In the genomic region with DNA sequence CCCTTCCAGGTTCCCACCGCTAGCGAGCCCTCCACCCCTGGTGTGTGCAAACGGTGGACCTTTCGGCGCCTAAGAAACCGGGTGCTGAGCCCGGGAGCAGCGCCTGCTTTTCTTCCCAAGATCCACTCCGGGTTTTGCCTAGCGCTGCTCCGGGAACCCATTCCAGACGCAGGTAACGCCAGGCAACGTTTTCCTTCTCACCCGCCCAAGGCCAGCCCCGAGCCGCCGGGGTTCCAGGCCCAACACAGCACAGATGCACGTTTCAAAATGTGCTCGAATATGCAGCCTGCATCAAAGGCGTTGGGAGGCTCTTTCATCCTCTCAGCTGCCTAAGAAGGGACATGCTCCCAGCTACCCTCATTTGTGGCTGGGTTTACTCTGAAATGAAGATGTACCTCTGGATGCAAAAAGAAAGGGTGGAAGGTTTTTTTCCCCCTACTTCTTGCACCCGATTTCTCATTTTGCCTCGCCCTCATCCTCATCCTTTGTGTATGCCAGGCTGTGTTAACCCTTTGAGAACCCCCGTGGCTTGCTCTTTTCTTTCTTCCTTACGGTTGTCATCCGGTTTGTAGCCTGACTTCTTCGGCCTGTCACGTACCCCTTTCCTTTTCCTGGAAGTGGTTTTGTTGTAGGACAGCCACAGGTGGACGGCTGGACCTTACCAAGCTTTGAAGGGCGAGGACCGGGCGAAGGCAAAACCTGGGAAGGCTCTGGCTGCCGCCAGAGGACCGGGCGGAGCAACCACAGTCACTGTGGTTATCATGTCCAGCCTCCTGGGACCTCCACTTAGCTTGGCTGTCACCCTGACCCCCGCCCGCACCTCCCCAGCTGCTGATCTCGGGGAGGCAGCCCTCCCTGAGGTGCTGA, we compare ENCODE assay signal across 8 cellular contexts.
DNase-seq lines count a peak whose midpoint lies in the region; ATAC-seq and TF ChIP-seq lines count a peak whose summit lies in the region.

No MANE protein-coding gene starts in this region.

- under 1% methylated on average over 38 of the region's 38 CpGs for WGBS in right cardiac atrium
- 1% methylated on average over 38 of the region's 38 CpGs for WGBS in psoas muscle, 3 donors

- intact Hi-C loops in right cardiac atrium (cut with DNase I) (no loop called here), psoas muscle (cut with DNase I) (loop anchor here in 1 of 2 donors (5.0 to 10.0 kb wide), 2 partner anchors 35 to 87 kb away; no protein-coding TSS in a partner anchor)

- H3K4me1 ChIP-seq in right cardiac atrium (ENCODE audit: control insufficient read depth, insufficient read depth, low read length): no peaks in the 10 kb centered on the region
- H3K4me1 ChIP-seq in psoas muscle: no peaks in the 10 kb centered on the region

- ATAC-seq in HG02610 (IDR thresholded peaks at IDR 0.05; ENCODE audit: unreplicated experiment) (peak; percentile 91), SK-N-SH treated with all-trans-retinoic acid at 6 μM for 48 hours (peak; percentile 97), right cardiac atrium (peak; percentile 95), psoas muscle (peak; percentile 88 to 97 (median 95))

- H3K9me3 ChIP-seq in right cardiac atrium (ENCODE audit: control insufficient read depth, low read length) (no peaks in the 10 kb centered on the region), psoas muscle (no peaks in the 10 kb centered on the region)

- TF ChIP-seq CTCF in GM10266 (IDR thresholded peaks at IDR 0.05; ENCODE audit: control insufficient read depth, insufficient read depth, low read depth, missing control alignments): no peak
- no peak for TF ChIP-seq CTCF in psoas muscle (IDR thresholded peaks at IDR 0.05)

- no peaks in the 10 kb centered on the region for H3K27me3 ChIP-seq in right cardiac atrium (ENCODE audit: control insufficient read depth, insufficient read depth)
- no peaks in the 10 kb centered on the region for H3K27me3 ChIP-seq in psoas muscle (ENCODE audit: insufficient read depth in 3 of 3, low read length in 2 of 3)

- peak; percentile 55 for DNase-seq in GM10266 (ENCODE audit: extremely low spot score)
- peak; percentile 69 for DNase-seq in NCI-H1048 (lab: John Stamatoyannopoulos, UW)
- DNase-seq in anterior cingulate cortex (lab: John Stamatoyannopoulos, UW): peak in 57 of 58 donors; percentile 13 to 93 (median 81)
- DNase-seq in right cardiac atrium: peak; percentile 76 to 92 (median 90)
- peak; percentile 76 to 83 for DNase-seq in psoas muscle
- DNase-seq in mesenteric fat pad (ENCODE audit: low spot score): no peak

- no peaks in the 10 kb centered on the region for H3K36me3 ChIP-seq in psoas muscle (ENCODE audit: insufficient read depth in 1 of 2, low read depth in 1 of 2)

- H3K27ac ChIP-seq in right cardiac atrium (ENCODE audit: low read length) (peak overlapping the region; percentile 31), psoas muscle (peak overlapping the region; percentile 56)

- peak overlapping the region; percentile 64 for H3K4me3 ChIP-seq in right cardiac atrium (ENCODE audit: low read length)
- H3K4me3 ChIP-seq in psoas muscle: peak overlapping the region; percentile 69

TF ChIP-seq in SK-N-SH treated with all-trans-retinoic acid at 6 μM for 48 hours, 23 proteins besides CTCF, POLR2A, EP300 and RAD21:
- TF ChIP-seq TCF4 (CRISPR knock-in tag; IDR thresholded peaks at IDR 0.05; ENCODE audit: borderline replicate concordance) (no peak), ESRRG (CRISPR knock-in tag; IDR thresholded peaks at IDR 0.05) (no peak), CSDC2 (CRISPR knock-in tag; IDR thresholded peaks at IDR 0.05) (peak; percentile 55; the same call in 1 of the 2 replicates), RARB (CRISPR knock-in tag; IDR thresholded peaks at IDR 0.05) (0 out of 2 replicates have a peak, but pooled peaks have one; percentile 18), PPARA (CRISPR knock-in tag; IDR thresholded peaks at IDR 0.05; ENCODE audit: borderline replicate concordance) (no peak), PATZ1 (CRISPR knock-in tag; IDR thresholded peaks at IDR 0.05; ENCODE audit: borderline replicate concordance) (no peak)
- TF ChIP-seq, protein P1, sequence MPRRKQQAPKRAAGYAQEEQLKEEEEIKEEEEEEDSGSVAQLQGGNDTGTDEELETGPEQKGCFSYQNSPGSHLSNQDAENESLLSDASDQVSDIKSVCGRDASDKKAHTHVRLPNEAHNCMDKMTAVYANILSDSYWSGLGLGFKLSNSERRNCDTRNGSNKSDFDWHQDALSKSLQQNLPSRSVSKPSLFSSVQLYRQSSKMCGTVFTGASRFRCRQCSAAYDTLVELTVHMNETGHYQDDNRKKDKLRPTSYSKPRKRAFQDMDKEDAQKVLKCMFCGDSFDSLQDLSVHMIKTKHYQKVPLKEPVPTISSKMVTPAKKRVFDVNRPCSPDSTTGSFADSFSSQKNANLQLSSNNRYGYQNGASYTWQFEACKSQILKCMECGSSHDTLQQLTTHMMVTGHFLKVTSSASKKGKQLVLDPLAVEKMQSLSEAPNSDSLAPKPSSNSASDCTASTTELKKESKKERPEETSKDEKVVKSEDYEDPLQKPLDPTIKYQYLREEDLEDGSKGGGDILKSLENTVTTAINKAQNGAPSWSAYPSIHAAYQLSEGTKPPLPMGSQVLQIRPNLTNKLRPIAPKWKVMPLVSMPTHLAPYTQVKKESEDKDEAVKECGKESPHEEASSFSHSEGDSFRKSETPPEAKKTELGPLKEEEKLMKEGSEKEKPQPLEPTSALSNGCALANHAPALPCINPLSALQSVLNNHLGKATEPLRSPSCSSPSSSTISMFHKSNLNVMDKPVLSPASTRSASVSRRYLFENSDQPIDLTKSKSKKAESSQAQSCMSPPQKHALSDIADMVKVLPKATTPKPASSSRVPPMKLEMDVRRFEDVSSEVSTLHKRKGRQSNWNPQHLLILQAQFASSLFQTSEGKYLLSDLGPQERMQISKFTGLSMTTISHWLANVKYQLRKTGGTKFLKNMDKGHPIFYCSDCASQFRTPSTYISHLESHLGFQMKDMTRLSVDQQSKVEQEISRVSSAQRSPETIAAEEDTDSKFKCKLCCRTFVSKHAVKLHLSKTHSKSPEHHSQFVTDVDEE (CRISPR knock-in tag; IDR thresholded peaks at IDR 0.05): peak; percentile 47; the same call in 1 of the 2 replicates
- TF ChIP-seq, protein P2, sequence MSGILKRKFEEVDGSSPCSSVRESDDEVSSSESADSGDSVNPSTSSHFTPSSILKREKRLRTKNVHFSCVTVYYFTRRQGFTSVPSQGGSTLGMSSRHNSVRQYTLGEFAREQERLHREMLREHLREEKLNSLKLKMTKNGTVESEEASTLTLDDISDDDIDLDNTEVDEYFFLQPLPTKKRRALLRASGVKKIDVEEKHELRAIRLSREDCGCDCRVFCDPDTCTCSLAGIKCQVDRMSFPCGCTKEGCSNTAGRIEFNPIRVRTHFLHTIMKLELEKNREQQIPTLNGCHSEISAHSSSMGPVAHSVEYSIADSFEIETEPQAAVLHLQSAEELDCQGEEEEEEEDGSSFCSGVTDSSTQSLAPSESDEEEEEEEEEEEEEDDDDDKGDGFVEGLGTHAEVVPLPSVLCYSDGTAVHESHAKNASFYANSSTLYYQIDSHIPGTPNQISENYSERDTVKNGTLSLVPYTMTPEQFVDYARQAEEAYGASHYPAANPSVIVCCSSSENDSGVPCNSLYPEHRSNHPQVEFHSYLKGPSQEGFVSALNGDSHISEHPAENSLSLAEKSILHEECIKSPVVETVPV (CRISPR knock-in tag; IDR thresholded peaks at IDR 0.05): no peak
